1 cellular context compared by ENCODE assay signal in genomic region chr7:101122933-101123702, GRCh38.
TF ChIP-seq lines count a peak whose summit lies in the region.

No MANE protein-coding gene starts in this region.

TF ChIP-seq in HepG2, 621 proteins besides CTCF, POLR2A, EP300 and RAD21 (continued from another document and continues in another):
- TF ChIP-seq HMG20B (CRISPR knock-in tag; conservative IDR thresholded peaks at IDR 0.05) (no peak), ZNF782 (CRISPR knock-in tag; IDR thresholded peaks at IDR 0.05; ENCODE audit: borderline replicate concordance) (no peak), ZFP82 (CRISPR knock-in tag; IDR thresholded peaks at IDR 0.05; ENCODE audit: borderline replicate concordance) (no peak), HNRNPK (IDR thresholded peaks at IDR 0.05; ENCODE audit: low read depth, low read length, poor library complexity, severe bottlenecking) (no peak), ZNF367 (CRISPR knock-in tag; IDR thresholded peaks at IDR 0.05; ENCODE audit: borderline replicate concordance) (no peak), SOX6 (IDR thresholded peaks at IDR 0.05) (no peak), SOX6 (CRISPR knock-in tag; IDR thresholded peaks at IDR 0.05) (peak; percentile 91), ZNF530 (CRISPR knock-in tag; IDR thresholded peaks at IDR 0.05; ENCODE audit: low read depth) (no peak), HNRNPUL1 (IDR thresholded peaks at IDR 0.05; ENCODE audit: low read depth, low read length) (no peak), SNAI1 (CRISPR knock-in tag; IDR thresholded peaks at IDR 0.05; ENCODE audit: borderline replicate concordance) (no peak), HOXA3 (CRISPR knock-in tag; IDR thresholded peaks at IDR 0.05) (peak; percentile 73; the same call in 1 of the 2 replicates), ZNF772 (CRISPR knock-in tag; IDR thresholded peaks at IDR 0.05) (0 out of 2 replicates have a peak, but pooled peaks have one; percentile 40), ZNF296 (CRISPR knock-in tag; conservative IDR thresholded peaks at IDR 0.05) (no peak), NFKB2 (CRISPR knock-in tag; IDR thresholded peaks at IDR 0.05; ENCODE audit: borderline replicate concordance) (no peak), NBN (conservative IDR thresholded peaks at IDR 0.05) (no peak), RFX1 (IDR thresholded peaks at IDR 0.05) (no peak), ZMYM4 (CRISPR knock-in tag; IDR thresholded peaks at IDR 0.05) (peak; percentile 45), ZNF629 (CRISPR knock-in tag; conservative IDR thresholded peaks at IDR 0.05) (no peak), GATAD1 (CRISPR knock-in tag; IDR thresholded peaks at IDR 0.05) (no peak), ZFX (CRISPR knock-in tag; IDR thresholded peaks at IDR 0.05; ENCODE audit: low read depth) (no peak; the same call in 1 of the 2 replicates), YY1 (IDR thresholded peaks at IDR 0.05; ENCODE audit: insufficient read depth, insufficient replicate concordance, low read depth, low read length) (no peak), ZNF616 (CRISPR knock-in tag; IDR thresholded peaks at IDR 0.05; ENCODE audit: low read depth) (no peak), SRSF1 (optimal IDR thresholded peaks at IDR 0.05; ENCODE audit: low read depth, low read length) (no peak), BCL3 (CRISPR knock-in tag; IDR thresholded peaks at IDR 0.05) (no peak), ELF1 (CRISPR knock-in tag; IDR thresholded peaks at IDR 0.05) (no peak), ZNF432 (CRISPR knock-in tag; IDR thresholded peaks at IDR 0.05; ENCODE audit: borderline replicate concordance) (no peak), NFYB (CRISPR knock-in tag; IDR thresholded peaks at IDR 0.05) (no peak), ATF1 (CRISPR knock-in tag; IDR thresholded peaks at IDR 0.05) (no peak), ZNF280B (CRISPR knock-in tag; IDR thresholded peaks at IDR 0.05; ENCODE audit: borderline replicate concordance) (no peak), ZNF749 (CRISPR knock-in tag; IDR thresholded peaks at IDR 0.05; ENCODE audit: borderline replicate concordance) (no peak), ISL2 (CRISPR knock-in tag; IDR thresholded peaks at IDR 0.05) (peak; percentile 32; the same call in 1 of the 2 replicates), TP53 (CRISPR knock-in tag; conservative IDR thresholded peaks at IDR 0.05) (no peak), TBX3 (IDR thresholded peaks at IDR 0.05; ENCODE audit: borderline replicate concordance) (no peak), NFIC (IDR thresholded peaks at IDR 0.05; ENCODE audit: low read length) (no peak), ZNF780A (CRISPR knock-in tag; IDR thresholded peaks at IDR 0.05) (no peak), ZKSCAN5 (CRISPR knock-in tag; IDR thresholded peaks at IDR 0.05) (no peak), ZNF660 (CRISPR knock-in tag; IDR thresholded peaks at IDR 0.05; ENCODE audit: borderline replicate concordance, low read depth) (no peak), ZNF446 (CRISPR knock-in tag; IDR thresholded peaks at IDR 0.05) (no peak; the same call in 1 of the 2 replicates), ZNF7 (CRISPR knock-in tag; IDR thresholded peaks at IDR 0.05) (no peak), CSRNP1 (CRISPR knock-in tag; IDR thresholded peaks at IDR 0.05) (no peak), MLXIP (CRISPR knock-in tag; IDR thresholded peaks at IDR 0.05; ENCODE audit: borderline replicate concordance) (no peak), ZFYVE20 (CRISPR knock-in tag; IDR thresholded peaks at IDR 0.05; ENCODE audit: borderline replicate concordance, low read depth) (no peak), REXO4 (CRISPR knock-in tag; IDR thresholded peaks at IDR 0.05; ENCODE audit: borderline replicate concordance) (no peak), NFE2L2 (IDR thresholded peaks at IDR 0.05; ENCODE audit: low read length) (no peak), RELA (CRISPR knock-in tag; IDR thresholded peaks at IDR 0.05) (no peak)
- TF ChIP-seq, protein P1, sequence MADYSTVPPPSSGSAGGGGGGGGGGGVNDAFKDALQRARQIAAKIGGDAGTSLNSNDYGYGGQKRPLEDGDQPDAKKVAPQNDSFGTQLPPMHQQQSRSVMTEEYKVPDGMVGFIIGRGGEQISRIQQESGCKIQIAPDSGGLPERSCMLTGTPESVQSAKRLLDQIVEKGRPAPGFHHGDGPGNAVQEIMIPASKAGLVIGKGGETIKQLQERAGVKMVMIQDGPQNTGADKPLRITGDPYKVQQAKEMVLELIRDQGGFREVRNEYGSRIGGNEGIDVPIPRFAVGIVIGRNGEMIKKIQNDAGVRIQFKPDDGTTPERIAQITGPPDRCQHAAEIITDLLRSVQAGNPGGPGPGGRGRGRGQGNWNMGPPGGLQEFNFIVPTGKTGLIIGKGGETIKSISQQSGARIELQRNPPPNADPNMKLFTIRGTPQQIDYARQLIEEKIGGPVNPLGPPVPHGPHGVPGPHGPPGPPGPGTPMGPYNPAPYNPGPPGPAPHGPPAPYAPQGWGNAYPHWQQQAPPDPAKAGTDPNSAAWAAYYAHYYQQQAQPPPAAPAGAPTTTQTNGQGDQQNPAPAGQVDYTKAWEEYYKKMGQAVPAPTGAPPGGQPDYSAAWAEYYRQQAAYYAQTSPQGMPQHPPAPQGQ (CRISPR knock-in tag; IDR thresholded peaks at IDR 0.05; ENCODE audit: borderline replicate concordance), result no peak
- TF ChIP-seq, protein P2, sequence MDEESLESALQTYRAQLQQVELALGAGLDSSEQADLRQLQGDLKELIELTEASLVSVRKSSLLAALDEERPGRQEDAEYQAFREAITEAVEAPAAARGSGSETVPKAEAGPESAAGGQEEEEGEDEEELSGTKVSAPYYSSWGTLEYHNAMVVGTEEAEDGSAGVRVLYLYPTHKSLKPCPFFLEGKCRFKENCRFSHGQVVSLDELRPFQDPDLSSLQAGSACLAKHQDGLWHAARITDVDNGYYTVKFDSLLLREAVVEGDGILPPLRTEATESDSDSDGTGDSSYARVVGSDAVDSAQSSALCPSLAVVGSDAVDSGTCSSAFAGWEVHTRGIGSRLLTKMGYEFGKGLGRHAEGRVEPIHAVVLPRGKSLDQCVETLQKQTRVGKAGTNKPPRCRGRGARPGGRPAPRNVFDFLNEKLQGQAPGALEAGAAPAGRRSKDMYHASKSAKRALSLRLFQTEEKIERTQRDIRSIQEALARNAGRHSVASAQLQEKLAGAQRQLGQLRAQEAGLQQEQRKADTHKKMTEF (CRISPR knock-in tag; IDR thresholded peaks at IDR 0.05), result no peak; the same call in 1 of the 2 replicates
- TF ChIP-seq, protein P3, sequence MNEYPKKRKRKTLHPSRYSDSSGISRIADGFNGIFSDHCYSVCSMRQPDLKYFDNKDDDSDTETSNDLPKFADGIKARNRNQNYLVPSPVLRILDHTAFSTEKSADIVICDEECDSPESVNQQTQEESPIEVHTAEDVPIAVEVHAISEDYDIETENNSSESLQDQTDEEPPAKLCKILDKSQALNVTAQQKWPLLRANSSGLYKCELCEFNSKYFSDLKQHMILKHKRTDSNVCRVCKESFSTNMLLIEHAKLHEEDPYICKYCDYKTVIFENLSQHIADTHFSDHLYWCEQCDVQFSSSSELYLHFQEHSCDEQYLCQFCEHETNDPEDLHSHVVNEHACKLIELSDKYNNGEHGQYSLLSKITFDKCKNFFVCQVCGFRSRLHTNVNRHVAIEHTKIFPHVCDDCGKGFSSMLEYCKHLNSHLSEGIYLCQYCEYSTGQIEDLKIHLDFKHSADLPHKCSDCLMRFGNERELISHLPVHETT (CRISPR knock-in tag; conservative IDR thresholded peaks at IDR 0.05), result no peak
- TF ChIP-seq, protein P4, sequence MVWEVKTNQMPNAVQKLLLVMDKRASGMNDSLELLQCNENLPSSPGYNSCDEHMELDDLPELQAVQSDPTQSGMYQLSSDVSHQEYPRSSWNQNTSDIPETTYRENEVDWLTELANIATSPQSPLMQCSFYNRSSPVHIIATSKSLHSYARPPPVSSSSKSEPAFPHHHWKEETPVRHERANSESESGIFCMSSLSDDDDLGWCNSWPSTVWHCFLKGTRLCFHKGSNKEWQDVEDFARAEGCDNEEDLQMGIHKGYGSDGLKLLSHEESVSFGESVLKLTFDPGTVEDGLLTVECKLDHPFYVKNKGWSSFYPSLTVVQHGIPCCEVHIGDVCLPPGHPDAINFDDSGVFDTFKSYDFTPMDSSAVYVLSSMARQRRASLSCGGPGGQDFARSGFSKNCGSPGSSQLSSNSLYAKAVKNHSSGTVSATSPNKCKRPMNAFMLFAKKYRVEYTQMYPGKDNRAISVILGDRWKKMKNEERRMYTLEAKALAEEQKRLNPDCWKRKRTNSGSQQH (CRISPR knock-in tag; IDR thresholded peaks at IDR 0.05; ENCODE audit: low read depth), result no peak
- TF ChIP-seq, protein P5, sequence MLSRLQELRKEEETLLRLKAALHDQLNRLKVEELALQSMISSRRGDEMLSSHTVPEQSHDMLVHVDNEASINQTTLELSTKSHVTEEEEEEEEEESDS (CRISPR knock-in tag; IDR thresholded peaks at IDR 0.05; ENCODE audit: borderline replicate concordance), result no peak
- TF ChIP-seq, protein P6, sequence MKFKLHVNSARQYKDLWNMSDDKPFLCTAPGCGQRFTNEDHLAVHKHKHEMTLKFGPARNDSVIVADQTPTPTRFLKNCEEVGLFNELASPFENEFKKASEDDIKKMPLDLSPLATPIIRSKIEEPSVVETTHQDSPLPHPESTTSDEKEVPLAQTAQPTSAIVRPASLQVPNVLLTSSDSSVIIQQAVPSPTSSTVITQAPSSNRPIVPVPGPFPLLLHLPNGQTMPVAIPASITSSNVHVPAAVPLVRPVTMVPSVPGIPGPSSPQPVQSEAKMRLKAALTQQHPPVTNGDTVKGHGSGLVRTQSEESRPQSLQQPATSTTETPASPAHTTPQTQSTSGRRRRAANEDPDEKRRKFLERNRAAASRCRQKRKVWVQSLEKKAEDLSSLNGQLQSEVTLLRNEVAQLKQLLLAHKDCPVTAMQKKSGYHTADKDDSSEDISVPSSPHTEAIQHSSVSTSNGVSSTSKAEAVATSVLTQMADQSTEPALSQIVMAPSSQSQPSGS (CRISPR knock-in tag; IDR thresholded peaks at IDR 0.05), result no peak; the same call in 1 of the 2 replicates
- TF ChIP-seq, protein P7, sequence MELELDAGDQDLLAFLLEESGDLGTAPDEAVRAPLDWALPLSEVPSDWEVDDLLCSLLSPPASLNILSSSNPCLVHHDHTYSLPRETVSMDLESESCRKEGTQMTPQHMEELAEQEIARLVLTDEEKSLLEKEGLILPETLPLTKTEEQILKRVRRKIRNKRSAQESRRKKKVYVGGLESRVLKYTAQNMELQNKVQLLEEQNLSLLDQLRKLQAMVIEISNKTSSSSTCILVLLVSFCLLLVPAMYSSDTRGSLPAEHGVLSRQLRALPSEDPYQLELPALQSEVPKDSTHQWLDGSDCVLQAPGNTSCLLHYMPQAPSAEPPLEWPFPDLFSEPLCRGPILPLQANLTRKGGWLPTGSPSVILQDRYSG (CRISPR knock-in tag; IDR thresholded peaks at IDR 0.05), result no peak
